In the genomic region with DNA sequence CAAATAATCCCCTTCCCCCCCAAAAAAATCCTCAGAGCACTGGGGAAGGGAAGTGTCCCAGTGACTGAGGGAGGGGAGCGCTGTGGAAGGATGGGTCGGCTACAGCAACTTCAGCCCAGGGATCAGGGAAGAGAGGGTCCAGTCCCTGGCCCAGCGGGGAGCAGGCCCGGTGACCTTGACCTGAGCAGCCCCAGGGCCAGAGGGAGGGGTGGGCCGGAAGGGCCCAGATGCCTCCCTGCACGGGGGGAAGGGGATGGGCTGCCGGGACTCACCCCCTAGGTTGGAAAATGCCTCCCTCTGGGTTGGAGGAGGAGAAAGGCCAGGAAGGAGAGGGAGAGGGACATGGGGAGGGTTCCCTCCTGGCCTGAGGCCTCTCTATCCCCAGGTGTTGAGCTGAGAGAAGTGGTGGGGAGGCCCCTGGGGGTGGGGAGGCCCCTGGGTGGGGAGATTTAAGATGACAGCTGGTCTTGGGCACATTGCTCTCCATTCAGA, we compare ENCODE assay signal across 13 cellular contexts. TPM values are rescaled to one million over a fixed set of nuclear protein-coding genes. Genes with fewer than 3 reads are reported as not detected.
A peak's percentile ranks its signal among the peaks of the same experiment; 100 is the strongest.
DNase-seq lines count a peak whose midpoint lies in the region; ATAC-seq and TF ChIP-seq lines count a peak whose summit lies in the region.
"Had no signal": no experiment of that assay in that cellular context is flagged by ENCODE, and none has a peak within 500 bp of the region (broad histone marks: within the 10 kb centered on the region; RNA-seq: fewer than 3 reads in every experiment).

No MANE protein-coding gene starts in this region.

- TF ChIP-seq CTCF in Calu3 (IDR thresholded peaks at IDR 0.05; ENCODE audit: unreplicated experiment) (no peak), RWPE1 (conservative IDR thresholded peaks at IDR 0.05; ENCODE audit: low read depth) (no peak)

- H3K23ac ChIP-seq in neuronal stem cell (ENCODE audit: low read depth, low read length, poor library complexity), result no peak overlapping the region

- peak overlapping the region; percentile 75 for H3K4me2 ChIP-seq in neuronal stem cell (ENCODE audit: insufficient read depth, low read length, poor library complexity, severe bottlenecking)

- H3K27me3 ChIP-seq in esophagus (ENCODE audit: control insufficient read depth in 1 of 2, insufficient read depth in 2 of 2, low read length in 2 of 2), result no peaks in the 10 kb centered on the region
- H3K27me3 ChIP-seq in neuronal stem cell (ENCODE audit: control insufficient read depth in 3 of 3, insufficient read depth in 3 of 3, low read depth in 1 of 3, low read length in 3 of 3), result peaks cover 0 to 18% (median 0%) of the 10 kb centered on the region in 3 experiments

- H4K91ac ChIP-seq in neuronal stem cell (ENCODE audit: low read depth, low read length, poor library complexity), result no peak overlapping the region

- H3K79me1 ChIP-seq in neuronal stem cell (ENCODE audit: low read depth, low read length), result peaks cover 31% of the 10 kb centered on the region

- DNase-seq in Calu3, result no peak
- no peak for DNase-seq in RWPE1 (ENCODE audit: low spot score)
- DNase-seq in neuronal stem cell (ENCODE audit: low spot score), result no peak
- no peak for DNase-seq in activated CD4-positive, alpha-beta T cell treated with anti-CD3 and anti-CD28 coated beads for 4 hours
- DNase-seq in hippocampal formation (lab: John Stamatoyannopoulos, UW), result no peak
- no peak for DNase-seq in activated CD4-positive, alpha-beta T cell treated with anti-CD3 and anti-CD28 coated beads, Interleukin-2, amount 10 ng/mL, durations not matched to agents 7 days and 5 days
- DNase-seq: activated CD4-positive, alpha-beta memory T cell treated with anti-CD3 and anti-CD28 coated beads, Interleukin-2, amount 10 ng/mL, durations not matched to agents 7 days and 5 days; cerebellar nuclear complex; NCI-H1417; NCI-H2227 treated with DMSO at 0.1 percent for 48 hours had no signal

- CTCF ChIA-PET in Calu3 (lab: Charles Lee) (interaction anchor here (1.2 kb wide), 1 partner anchor 226 kb away, joined by 3 read pairs; no protein-coding TSS in a partner anchor), RWPE1 (lab: Yijun Ruan, JAX) (interaction anchor here (0.8 to 1.3 kb wide), 3 partner anchors 16 to 222 kb away, joined by 3 to 7 read pairs (median 5); no protein-coding TSS in a partner anchor)
- CTCF ChIA-PET in activated CD4-positive, alpha-beta T cell treated with anti-CD3 and anti-CD28 coated beads, Interleukin-2, amount 10 ng/mL, durations not matched to agents 7 days and 5 days (lab: Charles Lee), result interaction anchor here (1.0 to 1.3 kb wide), 2 partner anchors 24 to 58 kb away, joined by 3 read pairs; no protein-coding TSS in a partner anchor

- H2AK5ac ChIP-seq in neuronal stem cell (ENCODE audit: low read depth, low read length), result peak overlapping the region; percentile 16

- H3K4me1 ChIP-seq in esophagus (ENCODE audit: control insufficient read depth in 2 of 2, insufficient read depth in 2 of 2, low read length in 1 of 2) (peaks cover 22 to 69% of the 10 kb centered on the region in 2 donors), neuronal stem cell (ENCODE audit: control insufficient read depth in 2 of 2, insufficient read depth in 1 of 2, low read depth in 1 of 2, low read length in 2 of 2) (peaks cover 64 to 72% of the 10 kb centered on the region in 2 donors)

- H3K4me1 Mint-ChIP-seq in Calu3 (ENCODE audit: low read depth, unreplicated experiment), result peaks cover 16% of the 10 kb centered on the region
- H3K4me1 Mint-ChIP-seq in activated CD4-positive, alpha-beta T cell treated with anti-CD3 and anti-CD28 coated beads, Interleukin-2, amount 10 ng/mL, durations not matched to agents 7 days and 5 days, result peaks cover 4% of the 10 kb centered on the region

- H3K36me3 Mint-ChIP-seq in Calu3 (ENCODE audit: insufficient read depth, unreplicated experiment), result peaks cover 39% of the 10 kb centered on the region
- no peaks in the 10 kb centered on the region for H3K36me3 Mint-ChIP-seq in activated CD4-positive, alpha-beta T cell treated with anti-CD3 and anti-CD28 coated beads, Interleukin-2, amount 10 ng/mL, durations not matched to agents 7 days and 5 days (ENCODE audit: low read depth)

- H2AFZ ChIP-seq in neuronal stem cell (ENCODE audit: low read length), result no peak overlapping the region

- intact Hi-C loops in Calu3 (cut with micrococcal nuclease; ENCODE audit: unreplicated experiment), result no loop called here

- no peak overlapping the region for H3K4ac ChIP-seq in neuronal stem cell (ENCODE audit: low read length)

- no peak overlapping the region for H2BK5ac ChIP-seq in neuronal stem cell (ENCODE audit: low read length)

- H4K8ac ChIP-seq in neuronal stem cell (ENCODE audit: low read depth, low read length), result no peak overlapping the region

- H3K9me3 ChIP-seq in esophagus (ENCODE audit: control insufficient read depth in 2 of 2, insufficient read depth in 1 of 2, low read depth in 1 of 2, low read length in 1 of 2), result no peaks in the 10 kb centered on the region
- H3K9me3 ChIP-seq in neuronal stem cell (replicated peaks in 1 of 2; ENCODE audit: control insufficient read depth in 2 of 2, insufficient read depth in 1 of 2, low read depth in 1 of 2, low read length in 2 of 2), result no peaks in the 10 kb centered on the region

- H3K4me3 Mint-ChIP-seq in Calu3 (ENCODE audit: low read depth, unreplicated experiment), result peak overlapping the region; percentile 24
- no peak overlapping the region for H3K4me3 Mint-ChIP-seq in activated CD4-positive, alpha-beta T cell treated with anti-CD3 and anti-CD28 coated beads, Interleukin-2, amount 10 ng/mL, durations not matched to agents 7 days and 5 days

- H3K18ac ChIP-seq in neuronal stem cell (ENCODE audit: low read length), result peak overlapping the region; percentile 80

- H2BK120ac ChIP-seq in neuronal stem cell (ENCODE audit: low read depth, low read length), result no peak overlapping the region

- no peak overlapping the region for H3K14ac ChIP-seq in neuronal stem cell (ENCODE audit: low read length)

- H3K27ac ChIP-seq in RWPE1 (peak overlapping the region; percentile 76), esophagus (ENCODE audit: low read depth in 2 of 2, low read length in 1 of 2) (peak overlapping the region; percentile 68 to 75), neuronal stem cell (replicated peaks; ENCODE audit: low read length) (no peak overlapping the region)
- H3K27ac ChIP-seq: HL-60 had no signal

- H2BK12ac ChIP-seq in neuronal stem cell (ENCODE audit: low read length), result no peak overlapping the region

- POLR2A ChIA-PET in RWPE1 (lab: Yijun Ruan, JAX; ENCODE audit: low non-redundant PET), result no interaction called here
- POLR2A ChIA-PET in activated CD4-positive, alpha-beta T cell treated with anti-CD3 and anti-CD28 coated beads, Interleukin-2, amount 10 ng/mL, durations not matched to agents 7 days and 5 days (lab: Charles Lee), result no interaction called here

- 45 to 48% methylated on average over 6 to 7 of the region's 7 CpGs for WGBS in esophagus, 2 donors
- no CpG with 5 or more reads among the region's 7 CpGs for WGBS in neuronal stem cell (ENCODE audit: extremely low coverage in 2 of 2, insufficient read length in 2 of 2, insufficient replicate concordance in 1 of 2), 2 donors

- no TSS peak for BruUV-seq in Calu3 (replicated peaks; lab: Mats Ljungman, UMichigan)

- H3K4me3 ChIP-seq in esophagus (ENCODE audit: low read depth in 1 of 2, low read length in 2 of 2), result peak overlapping the region; percentile 42 to 49
- no peak overlapping the region for H3K4me3 ChIP-seq in neuronal stem cell (ENCODE audit: low read length in 2 of 2)

- H3K9me3 Mint-ChIP-seq in Calu3 (ENCODE audit: low read depth, unreplicated experiment), result no peaks in the 10 kb centered on the region
- no peaks in the 10 kb centered on the region for H3K9me3 Mint-ChIP-seq in activated CD4-positive, alpha-beta T cell treated with anti-CD3 and anti-CD28 coated beads, Interleukin-2, amount 10 ng/mL, durations not matched to agents 7 days and 5 days
- H3K9me3 Mint-ChIP-seq: activated CD4-positive, alpha-beta memory T cell treated with anti-CD3 and anti-CD28 coated beads, Interleukin-2, amount 10 ng/mL, durations not matched to agents 7 days and 5 days had no signal

- H3K27ac Mint-ChIP-seq in Calu3 (ENCODE audit: unreplicated experiment), result no peak overlapping the region
- no peak overlapping the region for H3K27ac Mint-ChIP-seq in activated CD4-positive, alpha-beta T cell treated with anti-CD3 and anti-CD28 coated beads, Interleukin-2, amount 10 ng/mL, durations not matched to agents 7 days and 5 days
- H3K27ac Mint-ChIP-seq: activated CD4-positive, alpha-beta memory T cell treated with anti-CD3 and anti-CD28 coated beads, Interleukin-2, amount 10 ng/mL, durations not matched to agents 7 days and 5 days had no signal

- H3K27me3 Mint-ChIP-seq in Calu3 (ENCODE audit: unreplicated experiment), result peaks cover 17% of the 10 kb centered on the region
- H3K27me3 Mint-ChIP-seq in activated CD4-positive, alpha-beta T cell treated with anti-CD3 and anti-CD28 coated beads, Interleukin-2, amount 10 ng/mL, durations not matched to agents 7 days and 5 days, result peaks cover 27% of the 10 kb centered on the region

- peaks cover 0 to 6% of the 10 kb centered on the region in 2 donors for H3K36me3 ChIP-seq in esophagus (ENCODE audit: control insufficient read depth in 2 of 2, insufficient read depth in 2 of 2, low read length in 1 of 2)
- H3K36me3 ChIP-seq in neuronal stem cell (replicated peaks in 1 of 2; ENCODE audit: control insufficient read depth in 2 of 2, insufficient read depth in 2 of 2, low read length in 2 of 2), result no peaks in the 10 kb centered on the region

- H3K9ac ChIP-seq in neuronal stem cell (ENCODE audit: low read depth, low read length, poor library complexity), result peak overlapping the region; percentile 88

- no peak overlapping the region for H2BK15ac ChIP-seq in neuronal stem cell (ENCODE audit: low read length)

- no peak for ATAC-seq in GM21737 (IDR thresholded peaks at IDR 0.05; ENCODE audit: unreplicated experiment)

RNA-seq across cellular contexts. Expression of gene GPC1, which starts 19.8 kb away (rescaled TPM):
- 41.8 and 51.5 TPM in 2 replicates for total RNA-seq in Calu3 (2022)
- polyA plus RNA-seq in esophagus, result 10 to 100 TPM; 57.9 to 82.0 TPM
- 78.0 TPM for polyA plus RNA-seq in neuronal stem cell (2013, experiment 1 of 2)
- polyA plus RNA-seq in neuronal stem cell (2013, experiment 2 of 2), result 77.4 TPM
- total RNA-seq in activated CD4-positive, alpha-beta T cell treated with anti-CD3 and anti-CD28 coated beads, Interleukin-2, amount 10 ng/mL, durations not matched to agents 7 days and 5 days, result 1 to 10 TPM; 7.3 to 7.5 TPM

Comparison
In these comparisons a context has a peak if more than half of its experiments do, and no peak if none do; other contexts are left out.
1. H3K4me3 ChIP-seq: peak in esophagus (2 of 2); none in neuronal stem cell (0 of 2).